Comparison of ENCODE assay signal across 22 cellular contexts in genomic region chr2:142975239-142975638, GRCh38.
DNase-seq lines count a peak whose midpoint lies in the region; TF ChIP-seq lines count a peak whose summit lies in the region.
"Had no signal": no experiment of that assay in that cellular context is flagged by ENCODE, and none has a peak within 500 bp of the region (broad histone marks: within the 10 kb centered on the region; RNA-seq: fewer than 3 reads in every experiment).

No MANE protein-coding gene starts in this region.

- TF ChIP-seq CTCF in breast epithelium (IDR thresholded peaks at IDR 0.05) = no peak
- no peak for TF ChIP-seq CTCF in suprapubic skin (IDR thresholded peaks at IDR 0.05)

- no peak for TF ChIP-seq EP300 in suprapubic skin (IDR thresholded peaks at IDR 0.05)

- TF ChIP-seq POLR2A in breast epithelium (IDR thresholded peaks at IDR 0.05) (no peak), suprapubic skin (IDR thresholded peaks at IDR 0.05) (no peak)

- H3K9me3 ChIP-seq in HUES48 (ENCODE audit: control insufficient read depth, insufficient read depth, low read length) (no peaks in the 10 kb centered on the region), breast epithelium (no peaks in the 10 kb centered on the region), iPS-20b (ENCODE audit: insufficient read depth, low read depth, low read length) (no peaks in the 10 kb centered on the region; the same call in 1 of the 2 replicates), suprapubic skin (no peaks in the 10 kb centered on the region)
- H3K9me3 ChIP-seq: heart right ventricle, prostate gland had no signal

- H3K4me3 ChIP-seq in HUES48 (ENCODE audit: low read depth, low read length) (no peak overlapping the region), breast epithelium (no peak overlapping the region), iPS-20b (ENCODE audit: low read length) (0 out of 2 replicates have a peak overlapping the region, but pooled peaks have one; percentile 11), suprapubic skin (no peak overlapping the region)
- H3K4me3 ChIP-seq: heart right ventricle, prostate gland had no signal

- peaks cover 28% of the 10 kb centered on the region for H3K4me1 ChIP-seq in HUES48 (ENCODE audit: control insufficient read depth, insufficient read depth, low read length)
- H3K4me1 ChIP-seq in breast epithelium = peaks cover 0 to 4% of the 10 kb centered on the region in 2 donors
- peaks cover 18% of the 10 kb centered on the region for H3K4me1 ChIP-seq in iPS-20b (ENCODE audit: insufficient read depth, low read length)
- H3K4me1 ChIP-seq in suprapubic skin = peaks cover 33% of the 10 kb centered on the region
- H3K4me1 ChIP-seq: prostate gland had no signal

- WGBS in suprapubic skin = 89% methylated on average over 1 of the region's 1 CpG

- DNase-seq in breast epithelium (ENCODE audit: low spot score in 2 of 2) = no peak
- no peak for DNase-seq in suprapubic skin (ENCODE audit: low spot score in 2 of 2)
- DNase-seq in NOMO-1 (lab: John Stamatoyannopoulos, UW; ENCODE audit: unreplicated experiment in 2 of 2) = no peak
- DNase-seq in HCEC 1CT = no peak
- no peak for DNase-seq in DMS79 treated with DMSO at 0.1 percent for 48 hours (lab: John Stamatoyannopoulos, UW)
- DNase-seq: activated CD4-positive, CD25-positive, alpha-beta regulatory T cell; activated CD8-positive, alpha-beta T cell treated with anti-CD3 and anti-CD28 coated beads, Interleukin-2, amount 10 ng/mL, durations not matched to agents 7 days and 5 days; activated gamma-delta T cell treated with Interleukin-2 at 50 U/mL for 16 hours; activated T-cell treated with anti-CD3 and anti-CD28 coated beads, Interleukin-2, amount 50 U/mL, for 1 hour; AML-193; brain microvascular endothelial cell; COR-L47; cortex of kidney; heart right ventricle; NCI-H146; NCI-H748 treated with DMSO at 0.1 percent for 48 hours; Right ventricle myocardium superior; stimulated activated naive CD4-positive, alpha-beta T cell treated with Interleukin-2 at 50 U/mL for 16 hours; T1000 had no signal

- H3K27ac ChIP-seq in HUES48 (ENCODE audit: low read depth, low read length) (peak overlapping the region; percentile 92), breast epithelium (peak overlapping the region; percentile 77 to 80), iPS-20b (ENCODE audit: low read length) (no peak overlapping the region), suprapubic skin (peak overlapping the region; percentile 40)
- H3K27ac ChIP-seq: heart right ventricle had no signal

- H3K27me3 ChIP-seq in HUES48 (ENCODE audit: control insufficient read depth, insufficient read depth, low read length) = no peaks in the 10 kb centered on the region
- no peaks in the 10 kb centered on the region for H3K27me3 ChIP-seq in breast epithelium
- no peaks in the 10 kb centered on the region for H3K27me3 ChIP-seq in iPS-20b (ENCODE audit: insufficient read depth, low read length)
- no peaks in the 10 kb centered on the region for H3K27me3 ChIP-seq in suprapubic skin
- H3K27me3 ChIP-seq: brain microvascular endothelial cell, heart right ventricle had no signal

- intact Hi-C loops in breast epithelium (cut with DNase I; ENCODE audit: low total_unique reads) = no loop called here

- no peak overlapping the region for H3K9ac ChIP-seq in HUES48 (ENCODE audit: low read depth, low read length)
- no peak overlapping the region for H3K9ac ChIP-seq in iPS-20b (ENCODE audit: low read depth, low read length)

- H3K36me3 ChIP-seq in HUES48 (ENCODE audit: control insufficient read depth, insufficient read depth, low read length) (no peaks in the 10 kb centered on the region), breast epithelium (no peaks in the 10 kb centered on the region), iPS-20b (ENCODE audit: insufficient read depth, low read depth, low read length) (no peaks in the 10 kb centered on the region), suprapubic skin (no peaks in the 10 kb centered on the region)
- H3K36me3 ChIP-seq: brain microvascular endothelial cell, heart right ventricle, prostate gland had no signal
